In the genomic region with DNA sequence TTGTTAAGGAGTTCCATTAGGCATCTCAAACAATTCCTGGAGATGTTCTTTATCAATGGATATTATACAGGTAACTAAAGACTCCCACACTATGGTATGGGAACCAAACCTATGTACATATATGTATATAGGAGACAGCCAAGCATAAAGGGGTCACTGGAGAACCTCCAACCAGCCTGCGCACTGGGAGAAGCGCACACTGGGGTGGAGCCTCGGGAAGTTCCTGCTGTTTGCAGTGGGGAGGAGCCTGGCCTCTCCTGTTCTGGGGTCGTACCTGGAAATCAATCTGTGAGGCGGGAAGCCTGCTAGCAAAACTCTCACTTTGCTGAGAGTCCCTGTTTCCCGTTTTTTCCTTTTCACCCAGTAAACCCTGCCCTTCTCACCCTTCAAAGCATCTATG, we compare ENCODE assay signal across 2 cellular contexts.
TF ChIP-seq lines count a peak whose summit lies in the region.

No MANE protein-coding gene starts in this region.

TF ChIP-seq in GM23338, 12 proteins besides CTCF, POLR2A, EP300 and RAD21:
- TF ChIP-seq, protein P1, sequence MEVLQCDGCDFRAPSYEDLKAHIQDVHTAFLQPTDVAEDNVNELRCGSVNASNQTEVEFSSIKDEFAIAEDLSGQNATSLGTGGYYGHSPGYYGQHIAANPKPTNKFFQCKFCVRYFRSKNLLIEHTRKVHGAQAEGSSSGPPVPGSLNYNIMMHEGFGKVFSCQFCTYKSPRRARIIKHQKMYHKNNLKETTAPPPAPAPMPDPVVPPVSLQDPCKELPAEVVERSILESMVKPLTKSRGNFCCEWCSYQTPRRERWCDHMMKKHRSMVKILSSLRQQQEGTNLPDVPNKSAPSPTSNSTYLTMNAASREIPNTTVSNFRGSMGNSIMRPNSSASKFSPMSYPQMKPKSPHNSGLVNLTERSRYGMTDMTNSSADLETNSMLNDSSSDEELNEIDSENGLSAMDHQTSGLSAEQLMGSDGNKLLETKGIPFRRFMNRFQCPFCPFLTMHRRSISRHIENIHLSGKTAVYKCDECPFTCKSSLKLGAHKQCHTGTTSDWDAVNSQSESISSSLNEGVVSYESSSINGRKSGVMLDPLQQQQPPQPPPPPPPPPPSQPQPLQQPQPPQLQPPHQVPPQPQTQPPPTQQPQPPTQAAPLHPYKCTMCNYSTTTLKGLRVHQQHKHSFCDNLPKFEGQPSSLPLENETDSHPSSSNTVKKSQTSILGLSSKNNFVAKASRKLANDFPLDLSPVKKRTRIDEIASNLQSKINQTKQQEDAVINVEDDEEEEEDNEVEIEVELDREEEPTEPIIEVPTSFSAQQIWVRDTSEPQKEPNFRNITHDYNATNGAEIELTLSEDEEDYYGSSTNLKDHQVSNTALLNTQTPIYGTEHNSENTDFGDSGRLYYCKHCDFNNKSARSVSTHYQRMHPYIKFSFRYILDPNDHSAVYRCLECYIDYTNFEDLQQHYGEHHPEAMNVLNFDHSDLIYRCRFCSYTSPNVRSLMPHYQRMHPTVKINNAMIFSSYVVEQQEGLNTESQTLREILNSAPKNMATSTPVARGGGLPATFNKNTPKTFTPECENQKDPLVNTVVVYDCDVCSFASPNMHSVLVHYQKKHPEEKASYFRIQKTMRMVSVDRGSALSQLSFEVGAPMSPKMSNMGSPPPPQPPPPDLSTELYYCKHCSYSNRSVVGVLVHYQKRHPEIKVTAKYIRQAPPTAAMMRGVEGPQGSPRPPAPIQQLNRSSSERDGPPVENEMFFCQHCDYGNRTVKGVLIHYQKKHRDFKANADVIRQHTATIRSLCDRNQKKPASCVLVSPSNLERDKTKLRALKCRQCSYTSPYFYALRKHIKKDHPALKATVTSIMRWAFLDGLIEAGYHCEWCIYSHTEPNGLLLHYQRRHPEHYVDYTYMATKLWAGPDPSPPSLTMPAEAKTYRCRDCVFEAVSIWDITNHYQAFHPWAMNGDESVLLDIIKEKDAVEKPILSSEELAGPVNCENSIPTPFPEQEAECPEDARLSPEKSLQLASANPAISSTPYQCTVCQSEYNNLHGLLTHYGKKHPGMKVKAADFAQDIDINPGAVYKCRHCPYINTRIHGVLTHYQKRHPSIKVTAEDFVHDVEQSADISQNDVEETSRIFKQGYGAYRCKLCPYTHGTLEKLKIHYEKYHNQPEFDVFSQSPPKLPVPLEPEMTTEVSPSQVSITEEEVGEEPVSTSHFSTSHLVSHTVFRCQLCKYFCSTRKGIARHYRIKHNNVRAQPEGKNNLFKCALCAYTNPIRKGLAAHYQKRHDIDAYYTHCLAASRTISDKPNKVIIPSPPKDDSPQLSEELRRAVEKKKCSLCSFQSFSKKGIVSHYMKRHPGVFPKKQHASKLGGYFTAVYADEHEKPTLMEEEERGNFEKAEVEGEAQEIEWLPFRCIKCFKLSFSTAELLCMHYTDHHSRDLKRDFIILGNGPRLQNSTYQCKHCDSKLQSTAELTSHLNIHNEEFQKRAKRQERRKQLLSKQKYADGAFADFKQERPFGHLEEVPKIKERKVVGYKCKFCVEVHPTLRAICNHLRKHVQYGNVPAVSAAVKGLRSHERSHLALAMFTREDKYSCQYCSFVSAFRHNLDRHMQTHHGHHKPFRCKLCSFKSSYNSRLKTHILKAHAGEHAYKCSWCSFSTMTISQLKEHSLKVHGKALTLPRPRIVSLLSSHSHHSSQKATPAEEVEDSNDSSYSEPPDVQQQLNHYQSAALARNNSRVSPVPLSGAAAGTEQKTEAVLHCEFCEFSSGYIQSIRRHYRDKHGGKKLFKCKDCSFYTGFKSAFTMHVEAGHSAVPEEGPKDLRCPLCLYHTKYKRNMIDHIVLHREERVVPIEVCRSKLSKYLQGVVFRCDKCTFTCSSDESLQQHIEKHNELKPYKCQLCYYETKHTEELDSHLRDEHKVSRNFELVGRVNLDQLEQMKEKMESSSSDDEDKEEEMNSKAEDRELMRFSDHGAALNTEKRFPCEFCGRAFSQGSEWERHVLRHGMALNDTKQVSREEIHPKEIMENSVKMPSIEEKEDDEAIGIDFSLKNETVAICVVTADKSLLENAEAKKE (CRISPR knock-in tag; IDR thresholded peaks at IDR 0.05) = no peak
- TF ChIP-seq NANOG (IDR thresholded peaks at IDR 0.05; ENCODE audit: borderline replicate concordance) = no peak
- no peak for TF ChIP-seq POLR2AphosphoS5 (IDR thresholded peaks at IDR 0.05; ENCODE audit: low read depth)
- TF ChIP-seq EZH2 (IDR thresholded peaks at IDR 0.05; ENCODE audit: low read depth, unreplicated experiment) = no peak
- TF ChIP-seq, protein P2, sequence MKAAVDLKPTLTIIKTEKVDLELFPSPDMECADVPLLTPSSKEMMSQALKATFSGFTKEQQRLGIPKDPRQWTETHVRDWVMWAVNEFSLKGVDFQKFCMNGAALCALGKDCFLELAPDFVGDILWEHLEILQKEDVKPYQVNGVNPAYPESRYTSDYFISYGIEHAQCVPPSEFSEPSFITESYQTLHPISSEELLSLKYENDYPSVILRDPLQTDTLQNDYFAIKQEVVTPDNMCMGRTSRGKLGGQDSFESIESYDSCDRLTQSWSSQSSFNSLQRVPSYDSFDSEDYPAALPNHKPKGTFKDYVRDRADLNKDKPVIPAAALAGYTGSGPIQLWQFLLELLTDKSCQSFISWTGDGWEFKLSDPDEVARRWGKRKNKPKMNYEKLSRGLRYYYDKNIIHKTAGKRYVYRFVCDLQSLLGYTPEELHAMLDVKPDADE (IDR thresholded peaks at IDR 0.05) = no peak

TF ChIP-seq in K562, 482 proteins besides CTCF, POLR2A, EP300 and RAD21:
- peak in 1 of 2 experiments; percentile 22; a peak in 2 of 4 replicates for TF ChIP-seq NRF1 (conservative IDR thresholded peaks at IDR 0.05 in 1 of 2, IDR thresholded peaks at IDR 0.05 in 1 of 2)
- TF ChIP-seq ZEB2 (IDR thresholded peaks at IDR 0.05) = no peak
